Comparison of ENCODE assay signal across 8 cellular contexts in the genomic region with DNA sequence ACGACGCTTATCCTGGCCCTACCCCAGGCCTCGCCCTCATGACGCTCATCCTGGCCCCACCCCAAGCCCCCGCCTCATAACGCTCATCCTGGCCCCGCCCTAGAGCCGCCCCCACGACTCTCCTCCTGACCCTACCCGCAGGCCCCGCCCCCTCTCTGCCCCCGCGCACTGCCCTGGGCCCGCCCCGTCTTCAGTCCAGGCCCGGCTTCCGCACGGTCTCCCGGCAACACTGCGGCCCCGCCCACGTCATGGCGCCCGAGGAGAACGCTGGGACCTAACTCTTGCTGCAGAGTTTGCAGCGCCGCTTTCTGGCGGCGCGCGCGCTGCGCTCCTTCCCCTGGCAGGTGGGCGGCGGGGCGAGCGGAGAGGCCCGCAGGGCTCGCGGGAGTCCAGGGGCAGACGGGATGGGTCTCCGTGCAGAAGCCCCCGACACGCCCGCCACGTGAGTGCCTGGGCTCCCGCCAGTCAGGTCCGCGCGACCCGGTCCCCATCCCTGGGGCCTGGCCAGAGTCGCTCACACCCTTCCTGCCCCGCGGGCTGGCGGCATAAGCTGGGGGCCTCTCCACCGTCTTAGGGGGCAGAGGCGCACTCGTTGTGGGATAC. TPM values are rescaled to one million over a fixed set of nuclear protein-coding genes. Genes with fewer than 3 reads are reported as not detected.
DNase-seq lines count a peak whose midpoint lies in the region; ATAC-seq and TF ChIP-seq lines count a peak whose summit lies in the region.

No MANE protein-coding gene starts in this region.

- TF ChIP-seq RAD21 in Ishikawa (IDR thresholded peaks at IDR 0.05; ENCODE audit: low read depth) (peak; percentile 29; the same call in 1 of the 2 replicates), neural cell (conservative IDR thresholded peaks at IDR 0.05) (no peak)

- H3F3A ChIP-seq in OCI-LY1 (ENCODE audit: insufficient read depth, low read length), result no peaks in the 10 kb centered on the region
- H3F3A ChIP-seq in neural cell (ENCODE audit: insufficient read depth, low read length, poor library complexity, severe bottlenecking), result no peaks in the 10 kb centered on the region

- peak overlapping the region; percentile 87 for H3K4me3 Mint-ChIP-seq in activated T-helper 17 cell treated with anti-CD3 and anti-CD28 coated beads, Interleukin-2, amount 50 U/mL, for 72 hours

- H3K9ac ChIP-seq in OCI-LY1 (ENCODE audit: low read length), result peak overlapping the region; percentile 91
- peak overlapping the region; percentile 52 for H3K9ac ChIP-seq in neural cell (ENCODE audit: low read length)

- H3K27me3 Mint-ChIP-seq in activated T-helper 17 cell treated with anti-CD3 and anti-CD28 coated beads, Interleukin-2, amount 50 U/mL, for 72 hours, result no peaks in the 10 kb centered on the region

- no peak overlapping the region for H2AFZ ChIP-seq in OCI-LY1 (ENCODE audit: low read length)
- peak overlapping the region; percentile 60 for H2AFZ ChIP-seq in neural cell (ENCODE audit: low read depth, low read length)

- H3K36me3 ChIP-seq in OCI-LY1 (ENCODE audit: insufficient read depth, low read length), result no peaks in the 10 kb centered on the region
- no peaks in the 10 kb centered on the region for H3K36me3 ChIP-seq in neural cell (ENCODE audit: insufficient read depth, low read length)
- no peaks in the 10 kb centered on the region for H3K36me3 ChIP-seq in thoracic aorta

- peak; percentile 27 for TF ChIP-seq CTCF in OCI-LY1 (IDR thresholded peaks at IDR 0.05; ENCODE audit: low read length)
- TF ChIP-seq CTCF in neural cell (IDR thresholded peaks at IDR 0.05; ENCODE audit: poor library complexity, severe bottlenecking), result peak; percentile 51
- no peak for TF ChIP-seq CTCF in thoracic aorta (IDR thresholded peaks at IDR 0.05)

- peak; percentile 98 for DNase-seq in GDM1 (lab: John Stamatoyannopoulos, UW)
- DNase-seq in fibroblast of the conjunctiva (ENCODE audit: low read depth), result peak; percentile 92
- DNase-seq in thoracic aorta (ENCODE audit: low spot score), result no peak

- H3K79me2 ChIP-seq in OCI-LY1 (ENCODE audit: insufficient read depth, low read length) (no peaks in the 10 kb centered on the region), neural cell (replicated peaks; ENCODE audit: insufficient read depth, low read length) (no peaks in the 10 kb centered on the region)

- H3K4me3 ChIP-seq in OCI-LY1 (ENCODE audit: low read depth, low read length, poor library complexity, severe bottlenecking), result peak overlapping the region; percentile 69
- H3K4me3 ChIP-seq in neural cell (ENCODE audit: low read length), result peak overlapping the region; percentile 74
- H3K4me3 ChIP-seq in thoracic aorta, result peak overlapping the region; percentile 94

- H4K20me1 ChIP-seq in OCI-LY1 (ENCODE audit: insufficient read depth, low read length), result no peaks in the 10 kb centered on the region
- H4K20me1 ChIP-seq in neural cell (ENCODE audit: insufficient read depth), result no peaks in the 10 kb centered on the region

- no peaks in the 10 kb centered on the region for H3K36me3 Mint-ChIP-seq in activated T-helper 17 cell treated with anti-CD3 and anti-CD28 coated beads, Interleukin-2, amount 50 U/mL, for 72 hours (ENCODE audit: low read depth)

- H3K27ac ChIP-seq in OCI-LY1 (ENCODE audit: low read depth, low read length, poor library complexity, severe bottlenecking) (peak overlapping the region; percentile 84), neural cell (ENCODE audit: low read length) (peak overlapping the region; percentile 24), thoracic aorta (peak overlapping the region in 1 of 2 donors; percentile 74)

- no peaks in the 10 kb centered on the region for H3K9me3 ChIP-seq in OCI-LY1 (ENCODE audit: low read length)
- no peaks in the 10 kb centered on the region for H3K9me3 ChIP-seq in neural cell (ENCODE audit: low read length)
- H3K9me3 ChIP-seq in thoracic aorta, result no peaks in the 10 kb centered on the region

- no peaks in the 10 kb centered on the region for H3K9me3 Mint-ChIP-seq in activated T-helper 17 cell treated with anti-CD3 and anti-CD28 coated beads, Interleukin-2, amount 50 U/mL, for 72 hours

- ATAC-seq in GM21737 (IDR thresholded peaks at IDR 0.05; ENCODE audit: unreplicated experiment), result peak; percentile 81
- peak; percentile 95 for ATAC-seq in activated T-helper 17 cell treated with anti-CD3 and anti-CD28 coated beads, Interleukin-2, amount 50 U/mL, for 72 hours (replicated peaks)
- no peak for ATAC-seq in thoracic aorta (ENCODE audit: insufficient number of reproducible peaks, low FRiP score, low read depth)

- H3K9me2 ChIP-seq in OCI-LY1 (ENCODE audit: low read depth, low read length) (no peaks in the 10 kb centered on the region), neural cell (ENCODE audit: insufficient read depth, low read length) (no peaks in the 10 kb centered on the region)

- TF ChIP-seq EP300 in Ishikawa (IDR thresholded peaks at IDR 0.05; ENCODE audit: borderline replicate concordance) (no peak), neural cell (conservative IDR thresholded peaks at IDR 0.05; ENCODE audit: poor library complexity, severe bottlenecking) (no peak)

- H3K4me2 ChIP-seq in OCI-LY1 (ENCODE audit: low read length) (peak overlapping the region; percentile 99), neural cell (ENCODE audit: low read length) (peak overlapping the region; percentile 48)

- peaks cover 4% of the 10 kb centered on the region for H3K4me1 Mint-ChIP-seq in activated T-helper 17 cell treated with anti-CD3 and anti-CD28 coated beads, Interleukin-2, amount 50 U/mL, for 72 hours

- H3K27ac Mint-ChIP-seq in activated T-helper 17 cell treated with anti-CD3 and anti-CD28 coated beads, Interleukin-2, amount 50 U/mL, for 72 hours, result peak overlapping the region; percentile 65

- no peaks in the 10 kb centered on the region for H3K27me3 ChIP-seq in OCI-LY1 (ENCODE audit: insufficient read depth, low read length)
- H3K27me3 ChIP-seq in neural cell (ENCODE audit: insufficient read depth, low read depth, low read length), result no peaks in the 10 kb centered on the region
- H3K27me3 ChIP-seq in thoracic aorta (replicated peaks; ENCODE audit: insufficient read depth), result no peaks in the 10 kb centered on the region

- H3K4me1 ChIP-seq in OCI-LY1 (ENCODE audit: insufficient read depth, low read length, severe bottlenecking) (peaks cover 13% of the 10 kb centered on the region), thoracic aorta (ENCODE audit: control insufficient read depth in 1 of 2, low read depth in 2 of 2) (peaks cover 3 to 16% of the 10 kb centered on the region in 2 donors)

TF ChIP-seq in Ishikawa, 13 proteins besides CTCF, POLR2A, EP300 and RAD21:
- peak; percentile 89 for TF ChIP-seq YY1 (IDR thresholded peaks at IDR 0.05; ENCODE audit: low read depth)
- no peak for TF ChIP-seq CEBPB (IDR thresholded peaks at IDR 0.05)
- TF ChIP-seq TCF12 (IDR thresholded peaks at IDR 0.05; ENCODE audit: low read depth), result no peak
- peak; percentile 53; the same call in 1 of the 2 replicates for TF ChIP-seq EGR1 (IDR thresholded peaks at IDR 0.05)
- peak; percentile 67 for TF ChIP-seq TAF1 (IDR thresholded peaks at IDR 0.05; ENCODE audit: low read depth)
- TF ChIP-seq, protein P1, sequence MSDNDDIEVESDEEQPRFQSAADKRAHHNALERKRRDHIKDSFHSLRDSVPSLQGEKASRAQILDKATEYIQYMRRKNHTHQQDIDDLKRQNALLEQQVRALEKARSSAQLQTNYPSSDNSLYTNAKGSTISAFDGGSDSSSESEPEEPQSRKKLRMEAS (IDR thresholded peaks at IDR 0.05), result peak; percentile 21; the same call in 1 of the 2 replicates
- TF ChIP-seq, protein P2, sequence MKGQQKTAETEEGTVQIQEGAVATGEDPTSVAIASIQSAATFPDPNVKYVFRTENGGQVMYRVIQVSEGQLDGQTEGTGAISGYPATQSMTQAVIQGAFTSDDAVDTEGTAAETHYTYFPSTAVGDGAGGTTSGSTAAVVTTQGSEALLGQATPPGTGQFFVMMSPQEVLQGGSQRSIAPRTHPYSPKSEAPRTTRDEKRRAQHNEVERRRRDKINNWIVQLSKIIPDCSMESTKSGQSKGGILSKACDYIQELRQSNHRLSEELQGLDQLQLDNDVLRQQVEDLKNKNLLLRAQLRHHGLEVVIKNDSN (IDR thresholded peaks at IDR 0.05), result no peak

TF ChIP-seq in neural cell, 6 proteins besides CTCF, POLR2A, EP300 and RAD21:
- TF ChIP-seq MXI1 (conservative IDR thresholded peaks at IDR 0.05; ENCODE audit: poor library complexity, severe bottlenecking) (peak; percentile 48), POLR2AphosphoS5 (IDR thresholded peaks at IDR 0.05) (peak; percentile 45), TAF1 (IDR thresholded peaks at IDR 0.05; ENCODE audit: low read depth) (peak; percentile 47), SMC3 (conservative IDR thresholded peaks at IDR 0.05; ENCODE audit: poor library complexity) (peak; percentile 61), EZH2 (IDR thresholded peaks at IDR 0.05; ENCODE audit: borderline replicate concordance, insufficient read depth, low read length, poor library complexity, severe bottlenecking) (no peak)
- TF ChIP-seq, protein P3, sequence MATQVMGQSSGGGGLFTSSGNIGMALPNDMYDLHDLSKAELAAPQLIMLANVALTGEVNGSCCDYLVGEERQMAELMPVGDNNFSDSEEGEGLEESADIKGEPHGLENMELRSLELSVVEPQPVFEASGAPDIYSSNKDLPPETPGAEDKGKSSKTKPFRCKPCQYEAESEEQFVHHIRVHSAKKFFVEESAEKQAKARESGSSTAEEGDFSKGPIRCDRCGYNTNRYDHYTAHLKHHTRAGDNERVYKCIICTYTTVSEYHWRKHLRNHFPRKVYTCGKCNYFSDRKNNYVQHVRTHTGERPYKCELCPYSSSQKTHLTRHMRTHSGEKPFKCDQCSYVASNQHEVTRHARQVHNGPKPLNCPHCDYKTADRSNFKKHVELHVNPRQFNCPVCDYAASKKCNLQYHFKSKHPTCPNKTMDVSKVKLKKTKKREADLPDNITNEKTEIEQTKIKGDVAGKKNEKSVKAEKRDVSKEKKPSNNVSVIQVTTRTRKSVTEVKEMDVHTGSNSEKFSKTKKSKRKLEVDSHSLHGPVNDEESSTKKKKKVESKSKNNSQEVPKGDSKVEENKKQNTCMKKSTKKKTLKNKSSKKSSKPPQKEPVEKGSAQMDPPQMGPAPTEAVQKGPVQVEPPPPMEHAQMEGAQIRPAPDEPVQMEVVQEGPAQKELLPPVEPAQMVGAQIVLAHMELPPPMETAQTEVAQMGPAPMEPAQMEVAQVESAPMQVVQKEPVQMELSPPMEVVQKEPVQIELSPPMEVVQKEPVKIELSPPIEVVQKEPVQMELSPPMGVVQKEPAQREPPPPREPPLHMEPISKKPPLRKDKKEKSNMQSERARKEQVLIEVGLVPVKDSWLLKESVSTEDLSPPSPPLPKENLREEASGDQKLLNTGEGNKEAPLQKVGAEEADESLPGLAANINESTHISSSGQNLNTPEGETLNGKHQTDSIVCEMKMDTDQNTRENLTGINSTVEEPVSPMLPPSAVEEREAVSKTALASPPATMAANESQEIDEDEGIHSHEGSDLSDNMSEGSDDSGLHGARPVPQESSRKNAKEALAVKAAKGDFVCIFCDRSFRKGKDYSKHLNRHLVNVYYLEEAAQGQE (IDR thresholded peaks at IDR 0.05; ENCODE audit: borderline replicate concordance), result no peak
TF ChIP-seq in neural cell: peak in this region for 4.

RNA-seq across cellular contexts. Expression of a gene that starts 52.5 kb away (rescaled TPM):
- not detected for total RNA-seq in activated T-helper 17 cell treated with anti-CD3 and anti-CD28 coated beads, Interleukin-2, amount 50 U/mL, for 72 hours
- polyA plus RNA-seq in neural cell, result 0.11 TPM in 1 of 2 replicates, not detected in the other
- 0.73 TPM in 1 of 2 replicates, not detected in the other for polyA minus RNA-seq in neural cell
- not detected for total RNA-seq in thoracic aorta
